Comparison of ENCODE assay signal across 8 cellular contexts in genomic region chr5:87266914-87267573, GRCh38. TPM values are rescaled to one million over a fixed set of nuclear protein-coding genes. Genes with fewer than 3 reads are reported as not detected.
DNase-seq lines count a peak whose midpoint lies in the region; ATAC-seq, FAIRE-seq and TF ChIP-seq lines count a peak whose summit lies in the region.

No MANE protein-coding gene starts in this region.

- H3K36me3 Mint-ChIP-seq in activated naive CD8-positive, alpha-beta T cell treated with anti-CD3 and anti-CD28 coated beads, Interleukin-2, amount 50 U/mL, for 24 hours (ENCODE audit: low read depth) = peaks cover 15% of the 10 kb centered on the region

- no peaks in the 10 kb centered on the region for H3K9me3 Mint-ChIP-seq in activated naive CD8-positive, alpha-beta T cell treated with anti-CD3 and anti-CD28 coated beads, Interleukin-2, amount 50 U/mL, for 24 hours

- H3K4me3 ChIP-seq in BJ (ENCODE audit: low read depth, low read length) (peak overlapping the region; percentile 93), kidney (ENCODE audit: low read length in 2 of 2) (peak overlapping the region; percentile 81 to 99), thymus (ENCODE audit: low read length) (peak overlapping the region; percentile 76)

- intact Hi-C loops in kidney (cut with DNase I) = no loop called here

- WGBS in thymus = 15% methylated on average over 14 of the region's 14 CpGs

- peak overlapping the region; percentile 85 to 92 for H3K27ac ChIP-seq in kidney (ENCODE audit: low read depth in 2 of 2, low read length in 2 of 2)
- peak overlapping the region; percentile 90 for H3K27ac ChIP-seq in thymus (ENCODE audit: low read depth)

- ATAC-seq in HG03196 (IDR thresholded peaks at IDR 0.05; ENCODE audit: unreplicated experiment) = peak; percentile 20
- no peak for ATAC-seq in activated naive CD8-positive, alpha-beta T cell treated with anti-CD3 and anti-CD28 coated beads, Interleukin-2, amount 50 U/mL, for 24 hours

- POLR2A ChIA-PET in BJ (lab: Charles Lee) = no interaction called here

- DNase-seq in BJ (ENCODE audit: low read depth) (no peak), GM19239 (ENCODE audit: insufficient read length, low spot score) (peak; percentile 5), kidney (no peak), GOT3 (lab: John Stamatoyannopoulos, UW) (no peak)
- no peak for DNase-seq in activated naive CD8-positive, alpha-beta T cell treated with anti-CD3 and anti-CD28 coated beads, Interleukin-2, amount 50 U/mL, for 24 hours
- DNase-seq in stimulated activated CD4-positive, alpha-beta T cell treated with anti-CD3 and anti-CD28 coated beads, Interleukin-15, amount 100 ng/mL, for 24 hours = no peak

- no peaks in the 10 kb centered on the region for H3K27me3 Mint-ChIP-seq in activated naive CD8-positive, alpha-beta T cell treated with anti-CD3 and anti-CD28 coated beads, Interleukin-2, amount 50 U/mL, for 24 hours

- peaks cover 31% of the 10 kb centered on the region for H3K4me1 Mint-ChIP-seq in activated naive CD8-positive, alpha-beta T cell treated with anti-CD3 and anti-CD28 coated beads, Interleukin-2, amount 50 U/mL, for 24 hours

- H3K36me3 ChIP-seq in BJ (ENCODE audit: control insufficient read depth, insufficient read depth, low read length) (no peaks in the 10 kb centered on the region), kidney (ENCODE audit: control insufficient read depth in 1 of 2, insufficient read depth in 2 of 2, low read length in 2 of 2) (no peaks in the 10 kb centered on the region), thymus (ENCODE audit: control insufficient read depth, insufficient read depth) (no peaks in the 10 kb centered on the region)

- H3K27me3 ChIP-seq in BJ (ENCODE audit: control insufficient read depth, insufficient read depth, low read length) = no peaks in the 10 kb centered on the region
- no peaks in the 10 kb centered on the region for H3K27me3 ChIP-seq in thymus (ENCODE audit: control insufficient read depth, insufficient read depth)

- TF ChIP-seq CTCF in BJ (IDR thresholded peaks at IDR 0.05; ENCODE audit: insufficient read depth, low read depth, low read length) = no peak
- no peak for TF ChIP-seq CTCF in kidney (IDR thresholded peaks at IDR 0.05; ENCODE audit: borderline replicate concordance, extremely low read depth, insufficient read depth)

- FAIRE-seq in GM19239 (lab: Jason Lieb, UNC) (no peak), kidney (lab: Jason Lieb, UNC) (no peak)

- CTCF ChIA-PET in BJ (lab: Yijun Ruan, JAX) = no interaction called here

- no peaks in the 10 kb centered on the region for H3K9me3 ChIP-seq in kidney (ENCODE audit: control insufficient read depth in 1 of 2, low read length in 2 of 2)
- H3K9me3 ChIP-seq in thymus (ENCODE audit: control insufficient read depth) = no peaks in the 10 kb centered on the region

- H3K27ac Mint-ChIP-seq in activated naive CD8-positive, alpha-beta T cell treated with anti-CD3 and anti-CD28 coated beads, Interleukin-2, amount 50 U/mL, for 24 hours = peak overlapping the region; percentile 95

- peak overlapping the region; percentile 60 to 92 for H3K9ac ChIP-seq in kidney (ENCODE audit: low read length in 2 of 2)

- peak overlapping the region; percentile 96 for H3K4me3 Mint-ChIP-seq in activated naive CD8-positive, alpha-beta T cell treated with anti-CD3 and anti-CD28 coated beads, Interleukin-2, amount 50 U/mL, for 24 hours

- H3K4me1 ChIP-seq in kidney (ENCODE audit: control insufficient read depth in 1 of 2, insufficient read depth in 1 of 2, low read depth in 1 of 2, low read length in 2 of 2) (peaks cover 2 to 12% of the 10 kb centered on the region in 2 donors), thymus (ENCODE audit: control insufficient read depth, insufficient read depth, low read length) (peaks cover 8% of the 10 kb centered on the region)

RNA-seq across cellular contexts. Expression of gene RASA1, which starts 0.6 kb away (rescaled TPM):
- polyA plus RNA-seq in BJ (2011; rRNA removed) (19.8 and 36.8 TPM in 2 replicates), kidney (ENCODE audit: insufficient read depth, low read depth, low replicate concordance) (9.9 TPM), thymus (29.6 TPM)
- polyA minus RNA-seq in BJ (2011; rRNA and poly(A)+ RNA removed) = 16.1 and 18.0 TPM in 2 replicates
- 25.5 TPM for total RNA-seq in kidney
